In genomic region chr9:72129271-72130156, GRCh38 we compare ENCODE assay signal across 22 cellular contexts. TPM values are rescaled to one million over a fixed set of nuclear protein-coding genes. Genes with fewer than 3 reads are reported as not detected.
A peak's percentile ranks its signal among the peaks of the same experiment; 100 is the strongest.
DNase-seq lines count a peak whose midpoint lies in the region; ATAC-seq and TF ChIP-seq lines count a peak whose summit lies in the region.
"Had no signal": no experiment of that assay in that cellular context is flagged by ENCODE, and none has a peak within 500 bp of the region (broad histone marks: within the 10 kb centered on the region; RNA-seq: fewer than 3 reads in every experiment).

No MANE protein-coding gene starts in this region.

- ATAC-seq in GM21526 (IDR thresholded peaks at IDR 0.05; ENCODE audit: low FRiP score, unreplicated experiment) = no peak
- ATAC-seq in GM21360 (IDR thresholded peaks at IDR 0.05; ENCODE audit: unreplicated experiment) = no peak
- ATAC-seq: gastroesophageal sphincter; lower lobe of right lung; naive thymus-derived CD4-positive, alpha-beta T cell had no signal

- no peak overlapping the region for H3K4me3 ChIP-seq in epithelial cell of proximal tubule (ENCODE audit: low read depth, low read length)
- H3K4me3 ChIP-seq: gastroesophageal sphincter, lower lobe of right lung, ovary, smooth muscle cell had no signal

- DNase-seq in COLO668 (lab: John Stamatoyannopoulos, UW; ENCODE audit: unreplicated experiment) (peak; percentile 9), HuH-7.5 (ENCODE audit: low spot score) (peak; percentile 66), epithelial cell of proximal tubule (ENCODE audit: low read depth) (peak; percentile 92), mucosa of gallbladder (ENCODE audit: low spot score) (peak; percentile 84), H4 (ENCODE audit: low spot score) (no peak), hepatic stellate cell (ENCODE audit: low spot score) (no peak)
- DNase-seq: activated CD4-positive, alpha-beta T cell treated with anti-CD3 and anti-CD28 coated beads, Interleukin-2, amount 50 U/mL, for 1 hour; activated CD8-positive, alpha-beta memory T cell treated with anti-CD3 and anti-CD28 coated beads, Interleukin-2, amount 50 U/mL, for 48 hours; activated gamma-delta T cell; amygdala; central memory CD4-positive, alpha-beta T cell; DMS79 treated with DMSO at 0.1 percent for 48 hours; KG1; lower lobe of right lung; naive thymus-derived CD4-positive, alpha-beta T cell; NCI-H2029 treated with DMSO at 0.1 percent for 48 hours; NCI-H446 treated with DMSO at 0.1 percent for 48 hours; ovary had no signal

- TF ChIP-seq CTCF in epithelial cell of proximal tubule (conservative IDR thresholded peaks at IDR 0.05; ENCODE audit: low read depth, low read length) = no peak

RNA-seq across cellular contexts. Expression of gene GDA, which starts 19.7 kb away (rescaled TPM):
- 1.2 and 2.4 TPM in 2 replicates for total RNA-seq in epithelial cell of proximal tubule
- 70.0 TPM for total RNA-seq in mucosa of gallbladder
- total RNA-seq in H4 (2014; rRNA removed; shearing (Covaris generic)) = 3.7 and 4.4 TPM in 2 replicates
- total RNA-seq: gastroesophageal sphincter; naive thymus-derived CD4-positive, alpha-beta T cell had no signal

Comparison
In these comparisons a context has a peak if more than half of its experiments do, and no peak if none do; other contexts are left out.
1. DNase-seq: peak in COLO668 (single experiment), HuH-7.5 (single experiment), epithelial cell of proximal tubule (single experiment) and mucosa of gallbladder (single experiment); none in H4 (single experiment) and hepatic stellate cell (single experiment).
2. RNA of gene GDA, which starts 19.7 kb away (total RNA-seq): 70.0 TPM in mucosa of gallbladder (single experiment); 3.7 to 4.4 TPM in H4 and 1.2 to 2.4 TPM in epithelial cell of proximal tubule; every median in the first group is over 10 times any median in the second.